ENCODE assay signal across 8 cellular contexts in genomic region chr6:47308674-47309325, GRCh38.
DNase-seq lines count a peak whose midpoint lies in the region; ATAC-seq and TF ChIP-seq lines count a peak whose summit lies in the region.

No MANE protein-coding gene starts in this region.

- H3K4me3 ChIP-seq in GM12875 (ENCODE audit: low read depth, low read length) (peak overlapping the region; percentile 29), fibroblast of mammary gland (ENCODE audit: control insufficient read depth, low read depth, low read length) (peak overlapping the region; percentile 63)

- H3K4me3 Mint-ChIP-seq in nephron progenitor cell = peak overlapping the region; percentile 92

- no peaks in the 10 kb centered on the region for H3K27me3 Mint-ChIP-seq in nephron progenitor cell (ENCODE audit: low read depth, poor library complexity)

- H3K36me3 Mint-ChIP-seq in nephron progenitor cell (ENCODE audit: low read depth) = no peaks in the 10 kb centered on the region

- H3K27ac Mint-ChIP-seq in nephron progenitor cell = no peak overlapping the region

- H3K27ac ChIP-seq in VCaP = peak overlapping the region; percentile 76

- TF ChIP-seq CTCF in GM12875 (IDR thresholded peaks at IDR 0.05; ENCODE audit: borderline replicate concordance, insufficient read depth, low read depth, low read length) (no peak), VCaP (conservative IDR thresholded peaks at IDR 0.05) (no peak), fibroblast of mammary gland (conservative IDR thresholded peaks at IDR 0.05; ENCODE audit: control insufficient read depth, insufficient read depth, low read depth, low read length) (no peak), nephron progenitor cell (IDR thresholded peaks at IDR 0.05) (no peak)

- DNase-seq in AG08395 (ENCODE audit: low spot score) = peak; percentile 25
- peak; percentile 26 for DNase-seq in fibroblast of mammary gland (ENCODE audit: low read depth)
- DNase-seq in nephron progenitor cell = peak; percentile 56
- DNase-seq in stimulated activated CD4-positive, alpha-beta T cell treated with anti-CD3 and anti-CD28 coated beads, Interleukin-4, amount 100 ng/mL, for 1 hour = no peak

- peaks cover 17% of the 10 kb centered on the region for H3K4me1 Mint-ChIP-seq in nephron progenitor cell

- peak; percentile 9 for ATAC-seq in HG03342 (IDR thresholded peaks at IDR 0.05; ENCODE audit: unreplicated experiment)
- no peak for ATAC-seq in HG03520 (IDR thresholded peaks at IDR 0.05; ENCODE audit: unreplicated experiment)

- peaks cover 14% of the 10 kb centered on the region for H3K9me3 Mint-ChIP-seq in nephron progenitor cell
